7 cellular contexts compared by ENCODE assay signal in genomic region chr20:13819885-13820645, GRCh38. TPM values are rescaled to one million over a fixed set of nuclear protein-coding genes. Genes with fewer than 3 reads are reported as not detected.
DNase-seq lines count a peak whose midpoint lies in the region; ATAC-seq and TF ChIP-seq lines count a peak whose summit lies in the region.

No MANE protein-coding gene starts in this region.

- peaks cover 30% of the 10 kb centered on the region for H3K4me1 Mint-ChIP-seq in activated naive CD8-positive, alpha-beta T cell treated with anti-CD3 and anti-CD28 coated beads, Interleukin-2, amount 50 U/mL, for 24 hours

- peaks cover 27% of the 10 kb centered on the region for H3K36me3 Mint-ChIP-seq in activated naive CD8-positive, alpha-beta T cell treated with anti-CD3 and anti-CD28 coated beads, Interleukin-2, amount 50 U/mL, for 24 hours (ENCODE audit: low read depth)

- no peaks in the 10 kb centered on the region for H3K9me3 Mint-ChIP-seq in activated naive CD8-positive, alpha-beta T cell treated with anti-CD3 and anti-CD28 coated beads, Interleukin-2, amount 50 U/mL, for 24 hours

- TF ChIP-seq POLR2A in spleen (IDR thresholded peaks at IDR 0.05) = no peak

- intact Hi-C loops in spleen (cut with DNase I; ENCODE audit: low total_unique reads) = loop anchor here (5.0 kb wide), 1 partner anchor 237 kb away; no protein-coding TSS in a partner anchor

- no peak overlapping the region for H3K4me3 Mint-ChIP-seq in activated naive CD8-positive, alpha-beta T cell treated with anti-CD3 and anti-CD28 coated beads, Interleukin-2, amount 50 U/mL, for 24 hours

- ATAC-seq in GM21381 (IDR thresholded peaks at IDR 0.05; ENCODE audit: unreplicated experiment) (peak; percentile 74), HG03565 (IDR thresholded peaks at IDR 0.05; ENCODE audit: unreplicated experiment) (peak; percentile 87)
- peak; percentile 12 for ATAC-seq in activated naive CD8-positive, alpha-beta T cell treated with anti-CD3 and anti-CD28 coated beads, Interleukin-2, amount 50 U/mL, for 24 hours

- no peaks in the 10 kb centered on the region for H3K27me3 Mint-ChIP-seq in activated naive CD8-positive, alpha-beta T cell treated with anti-CD3 and anti-CD28 coated beads, Interleukin-2, amount 50 U/mL, for 24 hours

- no peak overlapping the region for H3K27ac Mint-ChIP-seq in activated naive CD8-positive, alpha-beta T cell treated with anti-CD3 and anti-CD28 coated beads, Interleukin-2, amount 50 U/mL, for 24 hours

- H3K9me3 ChIP-seq in right atrium auricular region (peaks cover 0 to 3% of the 10 kb centered on the region in 2 donors), spleen (peaks cover 0 to 4% (median 0%) of the 10 kb centered on the region in 8 donors)

- no peaks in the 10 kb centered on the region for H3K27me3 ChIP-seq in right atrium auricular region
- no peaks in the 10 kb centered on the region for H3K27me3 ChIP-seq in spleen (replicated peaks in 1 of 7)

- H3K27ac ChIP-seq in right atrium auricular region (no peak overlapping the region), spleen (no peak overlapping the region)

- 42 to 49% (median 44%) methylated on average over 5 of the region's 5 CpGs for WGBS in spleen, 5 donors

- DNase-seq in GM04503 (ENCODE audit: low read depth) = peak; percentile 12
- DNase-seq in NCI-H526 (lab: John Stamatoyannopoulos, UW) = peak; percentile 13 to 80
- DNase-seq in activated naive CD8-positive, alpha-beta T cell treated with anti-CD3 and anti-CD28 coated beads, Interleukin-2, amount 50 U/mL, for 24 hours = peak; percentile 5
- no peak for DNase-seq in right atrium auricular region (ENCODE audit: low spot score)
- DNase-seq in spleen = no peak

- H3K4me1 ChIP-seq in right atrium auricular region (no peaks in the 10 kb centered on the region), spleen (no peaks in the 10 kb centered on the region)

- H3K4me3 ChIP-seq in right atrium auricular region (no peak overlapping the region), spleen (no peak overlapping the region)

- peak; percentile 66 to 78 for TF ChIP-seq CTCF in right atrium auricular region (IDR thresholded peaks at IDR 0.05)
- peak in 9 of 11 experiments; percentile 22 to 72 (median 57) for TF ChIP-seq CTCF in spleen (IDR thresholded peaks at IDR 0.05 in 8 of 11, conservative IDR thresholded peaks at IDR 0.05 in 3 of 11)

- H3K36me3 ChIP-seq in right atrium auricular region = peaks cover 38% of the 10 kb centered on the region
- H3K36me3 ChIP-seq in spleen = peaks cover 0 to 45% (median 34%) of the 10 kb centered on the region in 6 donors

RNA-seq across cellular contexts. Expression of gene NDUFAF5, which starts 35.2 kb away (rescaled TPM):
- 10 to 100 TPM; 25.2 to 29.9 TPM for total RNA-seq in right atrium auricular region
- 10 to 100 TPM; 11.5 to 31.0 (median 27.6) TPM for total RNA-seq in spleen
- polyA plus RNA-seq in spleen = 10 to 100 TPM; 17.8 to 37.2 (median 23.3) TPM

RNA-seq across cellular contexts. Expression of gene ESF1, which starts 35.3 kb away (rescaled TPM):
- total RNA-seq in right atrium auricular region = 10 to 100 TPM; 10.4 to 11.1 TPM
- total RNA-seq in spleen = 10 to 100 TPM in 6 of 7 donors, 1 to 10 TPM in 1; 8.2 to 15.6 (median 14.6) TPM
- 10 to 100 TPM in 1 of 3 donors, 1 to 10 TPM in 2; 6.9 to 10.3 (median 9.0) TPM for polyA plus RNA-seq in spleen

Comparison
In these comparisons a context has a peak if more than half of its experiments do, and no peak if none do; other contexts are left out.
1. DNase-seq: peak in GM04503 (single experiment), NCI-H526 (2 of 2) and activated naive CD8-positive, alpha-beta T cell treated with anti-CD3 and anti-CD28 coated beads, Interleukin-2, amount 50 U/mL, for 24 hours (single experiment); none in right atrium auricular region (single experiment) and spleen (single experiment).
2. ATAC-seq: peak in every context shown above with its lines; median percentile 87 in HG03565; 74 in GM21381; 12 in activated naive CD8-positive, alpha-beta T cell treated with anti-CD3 and anti-CD28 coated beads, Interleukin-2, amount 50 U/mL, for 24 hours.